9 cellular contexts compared by ENCODE assay signal in the genomic region with DNA sequence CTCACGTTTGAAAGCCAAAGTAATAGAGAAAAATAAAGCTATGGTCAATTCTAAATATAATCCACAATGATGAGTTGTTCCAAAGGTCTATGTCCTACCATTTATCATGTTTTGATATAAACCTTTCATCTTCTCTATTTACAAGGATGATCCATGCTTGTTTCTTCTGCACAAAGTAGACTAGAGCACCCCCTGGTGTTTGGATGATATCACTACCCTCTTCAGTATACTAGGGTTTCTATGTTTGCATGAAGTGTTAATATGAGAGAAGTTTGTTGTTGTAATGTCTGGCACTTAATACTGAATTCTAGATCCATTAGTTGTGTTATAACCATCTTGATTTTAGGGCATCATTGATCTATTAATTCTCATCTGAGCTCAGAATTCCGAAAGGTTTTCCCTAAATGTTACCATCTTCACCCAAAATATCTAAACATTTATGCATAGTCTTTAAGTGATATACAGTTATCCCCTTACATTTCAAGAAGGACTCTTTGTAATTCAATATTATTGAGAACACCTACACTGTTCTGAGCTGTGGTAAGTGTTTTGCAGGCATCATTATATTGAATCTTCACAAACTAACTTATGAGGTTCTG. TPM values are rescaled to one million over a fixed set of nuclear protein-coding genes. Genes with fewer than 3 reads are reported as not detected.
DNase-seq lines count a peak whose midpoint lies in the region; ATAC-seq and TF ChIP-seq lines count a peak whose summit lies in the region.
"Had no signal": no experiment of that assay in that cellular context is flagged by ENCODE, and none has a peak within 500 bp of the region (broad histone marks: within the 10 kb centered on the region; RNA-seq: fewer than 3 reads in every experiment).

No MANE protein-coding gene starts in this region.

- H3K9me3 Mint-ChIP-seq in WTC11 = no peaks in the 10 kb centered on the region
- H3K9me3 Mint-ChIP-seq: activated naive CD8-positive, alpha-beta T cell treated with anti-CD3 and anti-CD28 coated beads, Interleukin-2, amount 10 ng/mL, durations not matched to agents 7 days and 5 days had no signal

- TF ChIP-seq CTCF in heart right ventricle (IDR thresholded peaks at IDR 0.05) (peak in 6 of 9 donors; percentile 19 to 50 (median 47)), WTC11 (IDR thresholded peaks at IDR 0.05) (peak; percentile 58), left lung (IDR thresholded peaks at IDR 0.05) (peak; percentile 37 to 43)

- H3K27ac ChIP-seq in heart right ventricle (no peak overlapping the region), left lung (no peak overlapping the region)

- H3K36me3 Mint-ChIP-seq in WTC11 = no peaks in the 10 kb centered on the region
- H3K36me3 Mint-ChIP-seq: activated naive CD8-positive, alpha-beta T cell treated with anti-CD3 and anti-CD28 coated beads, Interleukin-2, amount 10 ng/mL, durations not matched to agents 7 days and 5 days had no signal

- H3K4me1 Mint-ChIP-seq in WTC11 = no peaks in the 10 kb centered on the region
- H3K4me1 Mint-ChIP-seq: activated naive CD8-positive, alpha-beta T cell treated with anti-CD3 and anti-CD28 coated beads, Interleukin-2, amount 10 ng/mL, durations not matched to agents 7 days and 5 days had no signal

- H3K9me3 ChIP-seq in heart right ventricle (no peaks in the 10 kb centered on the region), left lung (no peaks in the 10 kb centered on the region)

- POLR2A ChIA-PET in WTC11 (lab: Charles Lee) = no interaction called here

- H3K27me3 ChIP-seq in heart right ventricle (peaks cover 0 to 3% (median 0%) of the 10 kb centered on the region in 7 donors), left lung (no peaks in the 10 kb centered on the region)

- CTCF ChIA-PET in WTC11 (lab: Charles Lee) = interaction anchor here (2.5 kb wide), 1 partner anchor 151 kb away, joined by 11 read pairs; no protein-coding TSS in a partner anchor

- intact Hi-C loops in heart right ventricle (cut with DNase I) (no loop called here), left ventricle myocardium superior (cut with micrococcal nuclease) (no loop called here), left lung (cut with DNase I) (no loop called here)

- WGBS in heart right ventricle, 2 donors = 33 to 35% methylated on average over 2 of the region's 2 CpGs

- ATAC-seq in heart right ventricle (no peak), left ventricle myocardium superior (no peak), WTC11 (peak; percentile 85), left lung (peak; percentile 79), GM18907 (IDR thresholded peaks at IDR 0.05; ENCODE audit: unreplicated experiment) (no peak)

- no peaks in the 10 kb centered on the region for H3K27me3 Mint-ChIP-seq in WTC11 (ENCODE audit: low read depth)
- H3K27me3 Mint-ChIP-seq: activated naive CD8-positive, alpha-beta T cell treated with anti-CD3 and anti-CD28 coated beads, Interleukin-2, amount 10 ng/mL, durations not matched to agents 7 days and 5 days had no signal

- no peaks in the 10 kb centered on the region for H3K4me1 ChIP-seq in heart right ventricle
- no peaks in the 10 kb centered on the region for H3K4me1 ChIP-seq in left lung

- H3K4me3 Mint-ChIP-seq in WTC11 = no peak overlapping the region
- H3K4me3 Mint-ChIP-seq: activated naive CD8-positive, alpha-beta T cell treated with anti-CD3 and anti-CD28 coated beads, Interleukin-2, amount 10 ng/mL, durations not matched to agents 7 days and 5 days had no signal

- H3K4me3 ChIP-seq in heart right ventricle = no peak overlapping the region
- no peak overlapping the region for H3K4me3 ChIP-seq in left lung

- DNase-seq in heart right ventricle = no peak
- DNase-seq in left ventricle myocardium superior = no peak
- DNase-seq in NCI-H1694 treated with DMSO at 0.1 percent for 48 hours (lab: John Stamatoyannopoulos, UW) = peak; percentile 60
- no peak for DNase-seq in WTC11 (ENCODE audit: low spot score)
- no peak for DNase-seq in left lung
- no peak for DNase-seq in NCI-H2227 (lab: John Stamatoyannopoulos, UW; ENCODE audit: unreplicated experiment)
- DNase-seq in mesenteric fat pad (ENCODE audit: low spot score) = no peak
- DNase-seq: activated naive CD8-positive, alpha-beta T cell treated with anti-CD3 and anti-CD28 coated beads, Interleukin-2, amount 10 ng/mL, durations not matched to agents 7 days and 5 days had no signal

- H3K27ac Mint-ChIP-seq in WTC11 = no peak overlapping the region
- H3K27ac Mint-ChIP-seq: activated naive CD8-positive, alpha-beta T cell treated with anti-CD3 and anti-CD28 coated beads, Interleukin-2, amount 10 ng/mL, durations not matched to agents 7 days and 5 days had no signal

- no peaks in the 10 kb centered on the region for H3K36me3 ChIP-seq in heart right ventricle
- no peaks in the 10 kb centered on the region for H3K36me3 ChIP-seq in left lung

TF ChIP-seq in WTC11, 78 proteins besides CTCF, POLR2A, EP300 and RAD21 (continues in another document):
- TF ChIP-seq, protein P1, sequence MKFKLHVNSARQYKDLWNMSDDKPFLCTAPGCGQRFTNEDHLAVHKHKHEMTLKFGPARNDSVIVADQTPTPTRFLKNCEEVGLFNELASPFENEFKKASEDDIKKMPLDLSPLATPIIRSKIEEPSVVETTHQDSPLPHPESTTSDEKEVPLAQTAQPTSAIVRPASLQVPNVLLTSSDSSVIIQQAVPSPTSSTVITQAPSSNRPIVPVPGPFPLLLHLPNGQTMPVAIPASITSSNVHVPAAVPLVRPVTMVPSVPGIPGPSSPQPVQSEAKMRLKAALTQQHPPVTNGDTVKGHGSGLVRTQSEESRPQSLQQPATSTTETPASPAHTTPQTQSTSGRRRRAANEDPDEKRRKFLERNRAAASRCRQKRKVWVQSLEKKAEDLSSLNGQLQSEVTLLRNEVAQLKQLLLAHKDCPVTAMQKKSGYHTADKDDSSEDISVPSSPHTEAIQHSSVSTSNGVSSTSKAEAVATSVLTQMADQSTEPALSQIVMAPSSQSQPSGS (CRISPR knock-in tag; IDR thresholded peaks at IDR 0.05; ENCODE audit: borderline replicate concordance, low read depth) = no peak
- TF ChIP-seq FOXK1 (CRISPR knock-in tag; IDR thresholded peaks at IDR 0.05) (no peak), ATF3 (CRISPR knock-in tag; conservative IDR thresholded peaks at IDR 0.05) (no peak), ZNF416 (CRISPR knock-in tag; IDR thresholded peaks at IDR 0.05) (no peak), NFATC4 (CRISPR knock-in tag; IDR thresholded peaks at IDR 0.05) (no peak), MLX (CRISPR knock-in tag; IDR thresholded peaks at IDR 0.05) (no peak), HMGA2 (CRISPR knock-in tag; IDR thresholded peaks at IDR 0.05) (no peak), ZNF425 (CRISPR knock-in tag; conservative IDR thresholded peaks at IDR 0.05) (no peak)
- TF ChIP-seq, protein P2, sequence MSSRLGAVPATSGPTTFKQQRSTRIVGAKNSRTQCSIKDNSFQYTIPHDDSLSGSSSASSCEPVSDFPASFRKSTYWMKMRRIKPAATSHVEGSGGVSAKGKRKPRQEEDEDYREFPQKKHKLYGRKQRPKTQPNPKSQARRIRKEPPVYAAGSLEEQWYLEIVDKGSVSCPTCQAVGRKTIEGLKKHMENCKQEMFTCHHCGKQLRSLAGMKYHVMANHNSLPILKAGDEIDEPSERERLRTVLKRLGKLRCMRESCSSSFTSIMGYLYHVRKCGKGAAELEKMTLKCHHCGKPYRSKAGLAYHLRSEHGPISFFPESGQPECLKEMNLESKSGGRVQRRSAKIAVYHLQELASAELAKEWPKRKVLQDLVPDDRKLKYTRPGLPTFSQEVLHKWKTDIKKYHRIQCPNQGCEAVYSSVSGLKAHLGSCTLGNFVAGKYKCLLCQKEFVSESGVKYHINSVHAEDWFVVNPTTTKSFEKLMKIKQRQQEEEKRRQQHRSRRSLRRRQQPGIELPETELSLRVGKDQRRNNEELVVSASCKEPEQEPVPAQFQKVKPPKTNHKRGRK (CRISPR knock-in tag; IDR thresholded peaks at IDR 0.05; ENCODE audit: borderline replicate concordance) = no peak

RNA-seq across cellular contexts. Expression of gene CLDN8, which starts 21.1 kb away (rescaled TPM):
- total RNA-seq in heart right ventricle (not detected), left ventricle myocardium superior (not detected), WTC11 (2021) (not detected in 3 replicates), left lung (under 1 TPM in 1 of 2 donors, not detected in 1; 0.39 TPM), mesenteric fat pad (not detected)
- not detected for polyA plus RNA-seq in heart right ventricle
- total RNA-seq: activated naive CD8-positive, alpha-beta T cell treated with anti-CD3 and anti-CD28 coated beads, Interleukin-2, amount 10 ng/mL, durations not matched to agents 7 days and 5 days had no signal

RNA-seq across cellular contexts. Expression of gene CLDN17, which starts 28.2 kb away (rescaled TPM):
- total RNA-seq in heart right ventricle = not detected
- polyA plus RNA-seq in heart right ventricle = not detected
- total RNA-seq in left ventricle myocardium superior = not detected
- not detected in 3 replicates for total RNA-seq in WTC11 (2021)
- not detected for total RNA-seq in left lung
- not detected for total RNA-seq in mesenteric fat pad
- total RNA-seq: activated naive CD8-positive, alpha-beta T cell treated with anti-CD3 and anti-CD28 coated beads, Interleukin-2, amount 10 ng/mL, durations not matched to agents 7 days and 5 days had no signal

Comparison
In these comparisons a context has a peak if more than half of its experiments do, and no peak if none do; other contexts are left out.
1. ATAC-seq: peak in WTC11 (single experiment) and left lung (single experiment); none in heart right ventricle (0 of 8), left ventricle myocardium superior (single experiment) and GM18907 (single experiment).
2. Peak in every context shown above with its lines, with median percentiles within 50 percentile points of each other: CTCF ChIP-seq.